ENCODE assay signal across 9 cellular contexts in genomic region chr2:44748-45341, GRCh38. TPM values are rescaled to one million over a fixed set of nuclear protein-coding genes. Genes with fewer than 3 reads are reported as not detected.
DNase-seq lines count a peak whose midpoint lies in the region; ATAC-seq and TF ChIP-seq lines count a peak whose summit lies in the region.
"Had no signal": no experiment of that assay in that cellular context is flagged by ENCODE, and none has a peak within 500 bp of the region (broad histone marks: within the 10 kb centered on the region; RNA-seq: fewer than 3 reads in every experiment).

No MANE protein-coding gene starts in this region.

- H3K9me2 ChIP-seq in GM23338 (ENCODE audit: insufficient read depth), result no peaks in the 10 kb centered on the region

- H3K9me3 Mint-ChIP-seq in GM23338, result no peaks in the 10 kb centered on the region

- H2BK5ac ChIP-seq in trophoblast cell (ENCODE audit: low read depth, low read length, poor library complexity), result no peak overlapping the region

- H3K4me2 ChIP-seq in GM23338, result peak overlapping the region; percentile 86
- peak overlapping the region; percentile 89 for H3K4me2 ChIP-seq in trophoblast cell (ENCODE audit: low read length)

- WGBS in iPS DF 6.9 (ENCODE audit: insufficient coverage, insufficient read length), result no CpG with 5 or more reads among the region's 6 CpGs
- WGBS in trophoblast cell (ENCODE audit: extremely low coverage, insufficient coverage, insufficient read length), result no CpG with 5 or more reads among the region's 6 CpGs

- H3K14ac ChIP-seq in trophoblast cell (ENCODE audit: low read length), result no peak overlapping the region

- H3K4me3 Mint-ChIP-seq in GM23338, result peak overlapping the region; percentile 81

- no peak overlapping the region for H4K8ac ChIP-seq in trophoblast cell (ENCODE audit: low read depth, low read length)

- peaks cover 35% of the 10 kb centered on the region for H3K4me1 ChIP-seq in GM23338 (ENCODE audit: insufficient read depth)
- H3K4me1 ChIP-seq in iPS DF 6.9 (ENCODE audit: control insufficient read depth, insufficient read depth, low read length), result peaks cover 3% of the 10 kb centered on the region; the same call in 1 of the 2 replicates
- H3K4me1 ChIP-seq in trophoblast cell (ENCODE audit: control insufficient read depth in 1 of 2, insufficient read depth in 2 of 2, low read length in 2 of 2), result peaks cover 7 to 10% of the 10 kb centered on the region in 2 experiments
- H3K4me1 ChIP-seq in effector memory CD4-positive, alpha-beta T cell (ENCODE audit: control insufficient read depth, insufficient read depth, low read length, poor library complexity, severe bottlenecking), result peaks cover 15% of the 10 kb centered on the region

- no peak overlapping the region for H4K12ac ChIP-seq in trophoblast cell (ENCODE audit: low read depth, low read length)

- no peak overlapping the region for H2BK12ac ChIP-seq in trophoblast cell (ENCODE audit: low read length)

- H3K79me2 ChIP-seq in GM23338 (replicated peaks; ENCODE audit: insufficient read depth) (peaks cover 25% of the 10 kb centered on the region), trophoblast cell (ENCODE audit: control insufficient read depth, insufficient read depth, low read length, poor library complexity) (peaks cover 3% of the 10 kb centered on the region)

- H3K4ac ChIP-seq in trophoblast cell (ENCODE audit: low read depth, low read length), result no peak overlapping the region

- peaks cover 24% of the 10 kb centered on the region for H3K27me3 Mint-ChIP-seq in GM23338 (ENCODE audit: insufficient read depth, low read depth, poor library complexity)

- peaks cover 10% of the 10 kb centered on the region for H4K20me1 ChIP-seq in GM23338 (replicated peaks; ENCODE audit: insufficient read depth)

- no peak overlapping the region for H2BK120ac ChIP-seq in trophoblast cell (ENCODE audit: insufficient read depth, low read length, poor library complexity)

- H3K36me3 ChIP-seq in GM23338 (ENCODE audit: insufficient read depth) (peaks cover 6% of the 10 kb centered on the region; the same call in 1 of the 2 replicates), iPS DF 6.9 (ENCODE audit: control insufficient read depth, insufficient read depth, low read length) (peaks cover 3% of the 10 kb centered on the region; the same call in 1 of the 2 replicates), trophoblast cell (ENCODE audit: control insufficient read depth in 1 of 2, insufficient read depth in 2 of 2, low read length in 2 of 2) (no peaks in the 10 kb centered on the region)
- H3K36me3 ChIP-seq in effector memory CD4-positive, alpha-beta T cell (ENCODE audit: control insufficient read depth, insufficient read depth, low read length), result no peaks in the 10 kb centered on the region

- POLR2A ChIA-PET in RWPE1 (lab: Yijun Ruan, JAX; ENCODE audit: low non-redundant PET), result no interaction called here

- H3K9me3 ChIP-seq in iPS DF 6.9 (ENCODE audit: control insufficient read depth, insufficient read depth, low read length) (no peaks in the 10 kb centered on the region), trophoblast cell (ENCODE audit: insufficient read depth, low read depth, low read length) (peaks cover 2% of the 10 kb centered on the region)
- no peaks in the 10 kb centered on the region for H3K9me3 ChIP-seq in effector memory CD4-positive, alpha-beta T cell (ENCODE audit: control insufficient read depth, low read length)

- peaks cover 28% of the 10 kb centered on the region for H3K27me3 ChIP-seq in GM23338 (ENCODE audit: insufficient read depth)
- H3K27me3 ChIP-seq in iPS DF 6.9 (ENCODE audit: control insufficient read depth, insufficient read depth, low read length), result no peaks in the 10 kb centered on the region
- H3K27me3 ChIP-seq in trophoblast cell (ENCODE audit: insufficient read depth, low read length), result peaks cover 18% of the 10 kb centered on the region
- H3K27me3 ChIP-seq in effector memory CD4-positive, alpha-beta T cell (replicated peaks; ENCODE audit: control insufficient read depth, insufficient read depth, low read length, poor library complexity, severe bottlenecking), result peaks cover 19% of the 10 kb centered on the region

- DNase-seq in GM23338 (ENCODE audit: low spot score) (peak; percentile 33), RWPE1 (ENCODE audit: low spot score) (peak; percentile 39), iPS DF 6.9 (ENCODE audit: low read depth, low spot score) (no peak), trophoblast cell (no peak), H4 (ENCODE audit: low spot score) (no peak)
- DNase-seq in effector memory CD4-positive, alpha-beta T cell, result no peak
- DNase-seq: NCI-H226; stimulated activated CD4-positive, alpha-beta T cell treated with anti-CD3 and anti-CD28 coated beads, Interleukin-4, amount 100 ng/mL, for 1 hour had no signal

- H2AFZ ChIP-seq in GM23338, result no peak overlapping the region; the same call in 1 of the 2 replicates
- H2AFZ ChIP-seq in trophoblast cell (ENCODE audit: insufficient read depth, low read length, poor library complexity), result no peak overlapping the region

- CTCF ChIA-PET in RWPE1 (lab: Yijun Ruan, JAX), result interaction anchor here (0.6 to 2.5 kb wide), 8 partner anchors 11 to 97 kb away, joined by 3 to 9 read pairs (median 3); no protein-coding TSS in a partner anchor

- H3K36me3 Mint-ChIP-seq in GM23338 (ENCODE audit: low read depth), result peaks cover 36% of the 10 kb centered on the region

- H3K79me1 ChIP-seq in trophoblast cell (ENCODE audit: low read length), result peaks cover 2% of the 10 kb centered on the region

- H3K4me3 ChIP-seq in GM23338, result peak overlapping the region; percentile 68
- peak overlapping the region; percentile 88; the same call in 1 of the 2 replicates for H3K4me3 ChIP-seq in iPS DF 6.9 (ENCODE audit: low read length)
- no peak overlapping the region for H3K4me3 ChIP-seq in trophoblast cell (ENCODE audit: low read depth, low read length)
- H3K4me3 ChIP-seq in effector memory CD4-positive, alpha-beta T cell (ENCODE audit: insufficient read depth, low read depth, low read length, poor library complexity, severe bottlenecking), result no peak overlapping the region

- H3F3A ChIP-seq in GM23338 (replicated peaks; ENCODE audit: low read depth), result peaks cover 7% of the 10 kb centered on the region

- H3K27ac Mint-ChIP-seq in GM23338, result no peak overlapping the region

- H3K9ac ChIP-seq in trophoblast cell (ENCODE audit: low read length), result no peak overlapping the region

- H4K91ac ChIP-seq in trophoblast cell (ENCODE audit: low read depth, low read length), result no peak overlapping the region

- TF ChIP-seq CTCF in GM23338 (conservative IDR thresholded peaks at IDR 0.05; ENCODE audit: low read depth in 2 of 2) (no peak), RWPE1 (conservative IDR thresholded peaks at IDR 0.05; ENCODE audit: low read depth) (no peak)

- H3K4me1 Mint-ChIP-seq in GM23338, result peaks cover 41% of the 10 kb centered on the region

- H3K27ac ChIP-seq in GM23338 (ENCODE audit: low read depth) (no peak overlapping the region), RWPE1 (peak overlapping the region; percentile 96), iPS DF 6.9 (ENCODE audit: low read length) (no peak overlapping the region), trophoblast cell (ENCODE audit: low read depth, low read length) (no peak overlapping the region)
- H3K27ac ChIP-seq in effector memory CD4-positive, alpha-beta T cell (ENCODE audit: insufficient read depth, low read length, poor library complexity, severe bottlenecking), result no peak overlapping the region

- H3K18ac ChIP-seq in trophoblast cell (ENCODE audit: low read length), result no peak overlapping the region

- H3K23ac ChIP-seq in trophoblast cell (ENCODE audit: low read length), result no peak overlapping the region

- ATAC-seq in GM23338, result peak; percentile 9; the same call in 1 of the 3 replicates
- ATAC-seq in GM18519 (IDR thresholded peaks at IDR 0.05; ENCODE audit: low FRiP score, unreplicated experiment), result no peak

- H2AK5ac ChIP-seq in trophoblast cell (ENCODE audit: low read length), result no peak overlapping the region

TF ChIP-seq in GM23338, 12 proteins besides CTCF, POLR2A, EP300 and RAD21 (continues in another document):
- TF ChIP-seq ZNF114 (CRISPR knock-in tag; IDR thresholded peaks at IDR 0.05), result no peak
- no peak for TF ChIP-seq STAT1 (IDR thresholded peaks at IDR 0.05; ENCODE audit: unreplicated experiment)
- TF ChIP-seq EZH2phosphoT487 (IDR thresholded peaks at IDR 0.05; ENCODE audit: unreplicated experiment), result no peak
- TF ChIP-seq CREB1 (CRISPR knock-in tag; IDR thresholded peaks at IDR 0.05; ENCODE audit: low read depth), result no peak
- no peak for TF ChIP-seq POLR2AphosphoS5 (IDR thresholded peaks at IDR 0.05; ENCODE audit: low read depth)
- no peak for TF ChIP-seq JUNB (IDR thresholded peaks at IDR 0.05; ENCODE audit: unreplicated experiment)
- no peak for TF ChIP-seq ZNF331 (CRISPR knock-in tag; IDR thresholded peaks at IDR 0.05; ENCODE audit: low read depth)
- TF ChIP-seq ETS1 (IDR thresholded peaks at IDR 0.05), result no peak
- TF ChIP-seq NANOG (IDR thresholded peaks at IDR 0.05; ENCODE audit: borderline replicate concordance), result no peak

RNA-seq across cellular contexts. Expression of gene FAM110C, which starts 1.5 kb away (rescaled TPM):
- 20.9 and 24.8 TPM in 2 replicates for total RNA-seq in GM23338 (2014; rRNA removed; shearing (Covaris generic))
- polyA plus RNA-seq in GM23338 (2016; fragmentation: Nextera tagmentation; extraction: Ambion mirVana), result 7.9 and 9.7 TPM in 2 replicates
- 0.94 and 1.2 TPM in 2 replicates for polyA plus RNA-seq in trophoblast cell (2013)
- total RNA-seq in H4 (2014; rRNA removed; shearing (Covaris generic)), result 0.12 and 0.15 TPM in 2 replicates

Comparison
In these comparisons a context has a peak if more than half of its experiments do, and no peak if none do; other contexts are left out.
1. DNase-seq: peak in GM23338 (single experiment) and RWPE1 (single experiment); none in iPS DF 6.9 (single experiment), trophoblast cell (0 of 2), H4 (single experiment) and effector memory CD4-positive, alpha-beta T cell (0 of 3).
2. H3K4me3 ChIP-seq: peak in GM23338 (single experiment) and iPS DF 6.9 (single experiment); none in trophoblast cell (single experiment) and effector memory CD4-positive, alpha-beta T cell (single experiment).
3. RNA of gene FAM110C, which starts 1.5 kb away (total RNA-seq): 20.9 to 24.8 TPM in GM23338; 0.12 to 0.15 TPM in H4; every median in the first group is over 10 times any median in the second.